In genomic region chr6:167154291-167154690, GRCh38 we compare ENCODE assay signal across 23 cellular contexts. TPM values are rescaled to one million over a fixed set of nuclear protein-coding genes. Genes with fewer than 3 reads are reported as not detected.
DNase-seq lines count a peak whose midpoint lies in the region; ATAC-seq and TF ChIP-seq lines count a peak whose summit lies in the region.
"Had no signal": no experiment of that assay in that cellular context is flagged by ENCODE, and none has a peak within 500 bp of the region (broad histone marks: within the 10 kb centered on the region; RNA-seq: fewer than 3 reads in every experiment).

No MANE protein-coding gene starts in this region.

- no peaks in the 10 kb centered on the region for H3K27me3 ChIP-seq in SK-N-SH (ENCODE audit: insufficient read depth)
- H3K27me3 ChIP-seq: BE2C had no signal

- H2AFZ ChIP-seq in SK-N-SH (ENCODE audit: low read depth): no peak overlapping the region
- H2AFZ ChIP-seq in OCI-LY7 (ENCODE audit: low read length): peak overlapping the region; percentile 94; the same call in 1 of the 2 replicates

- H3K4me1 Mint-ChIP-seq in effector memory CD8-positive, alpha-beta T cell (ENCODE audit: low read depth in 2 of 2): peaks cover 26 to 39% of the 10 kb centered on the region in 2 donors
- H3K4me1 Mint-ChIP-seq in stimulated activated memory B cell treated with anti-CD40 and anti-IgM and Interleukin-4, amounts not matched to agents 10 μg/mL and 1 μg/mL and 100 μg/mL, for 72 hours: peaks cover 67% of the 10 kb centered on the region
- H3K4me1 Mint-ChIP-seq in activated T-cell treated with anti-CD3 and anti-CD28 coated beads, Interleukin-2, amount 50 U/mL, for 4 hours (ENCODE audit: low read depth): peaks cover 20% of the 10 kb centered on the region

- no peak for ATAC-seq in SK-N-SH treated with all-trans-retinoic acid at 6 μM for 48 hours
- no peak for ATAC-seq in effector memory CD8-positive, alpha-beta T cell (replicated peaks)
- ATAC-seq in stimulated activated memory B cell treated with anti-CD40 and anti-IgM and Interleukin-4, amounts not matched to agents 10 μg/mL and 1 μg/mL and 100 μg/mL, for 72 hours: no peak
- ATAC-seq in activated T-cell treated with anti-CD3 and anti-CD28 coated beads, Interleukin-2, amount 50 U/mL, for 4 hours: no peak
- ATAC-seq in HG03442 (IDR thresholded peaks at IDR 0.05; ENCODE audit: unreplicated experiment): no peak
- ATAC-seq: Panc1 had no signal

- H3K4me2 ChIP-seq in SK-N-SH (0 out of 2 replicates have a peak overlapping the region, but pooled peaks have one; percentile 56), OCI-LY7 (ENCODE audit: low read length) (peak overlapping the region; percentile 68)

- intact Hi-C loops in OCI-LY7 (cut with micrococcal nuclease; ENCODE audit: unreplicated experiment): no loop called here

- no peaks in the 10 kb centered on the region for H3K79me2 ChIP-seq in SK-N-SH (ENCODE audit: insufficient read depth)
- H3K79me2 ChIP-seq in OCI-LY7 (ENCODE audit: insufficient read depth, low read depth, low read length): no peaks in the 10 kb centered on the region

- H3K9me3 Mint-ChIP-seq in effector memory CD8-positive, alpha-beta T cell: no peaks in the 10 kb centered on the region
- H3K9me3 Mint-ChIP-seq in stimulated activated memory B cell treated with anti-CD40 and anti-IgM and Interleukin-4, amounts not matched to agents 10 μg/mL and 1 μg/mL and 100 μg/mL, for 72 hours: no peaks in the 10 kb centered on the region
- no peaks in the 10 kb centered on the region for H3K9me3 Mint-ChIP-seq in activated T-cell treated with anti-CD3 and anti-CD28 coated beads, Interleukin-2, amount 50 U/mL, for 4 hours

- CTCF ChIA-PET in SK-N-SH (lab: Yijun Ruan, JAX) (interaction anchor here (3.3 kb wide), 1 partner anchor 379 kb away, joined by 15 read pairs; no protein-coding TSS in a partner anchor), OCI-LY7 (lab: Charles Lee; ENCODE audit: unreplicated experiment) (no interaction called here)

- no peak overlapping the region for H3K9ac ChIP-seq in SK-N-SH

- H3K27ac Mint-ChIP-seq in effector memory CD8-positive, alpha-beta T cell: peak overlapping the region in 1 of 2 donors; percentile 92
- peak overlapping the region; percentile 83 for H3K27ac Mint-ChIP-seq in stimulated activated memory B cell treated with anti-CD40 and anti-IgM and Interleukin-4, amounts not matched to agents 10 μg/mL and 1 μg/mL and 100 μg/mL, for 72 hours

- H3K27ac ChIP-seq in SK-N-SH (ENCODE audit: low read depth in 2 of 2, low read length in 1 of 2): no peak overlapping the region
- H3K27ac ChIP-seq in OCI-LY7 (ENCODE audit: low read depth, low read length, poor library complexity, severe bottlenecking): no peak overlapping the region
- no peak overlapping the region for H3K27ac ChIP-seq in caudate nucleus (ENCODE audit: low read depth, low read length)
- H3K27ac ChIP-seq: 22Rv1, RWPE1 had no signal

- WGBS in SK-N-SH (ENCODE audit: low lambda C conversion rate): 79% methylated on average over 9 of the region's 9 CpGs

- H4K20me1 ChIP-seq in SK-N-SH (ENCODE audit: insufficient read depth) (no peaks in the 10 kb centered on the region), OCI-LY7 (ENCODE audit: insufficient read depth, low read length) (no peaks in the 10 kb centered on the region)

- TF ChIP-seq CTCF in SK-N-SH (IDR thresholded peaks at IDR 0.05): no peak
- TF ChIP-seq CTCF in OCI-LY7 (conservative IDR thresholded peaks at IDR 0.05; ENCODE audit: low read length): no peak

- no peak overlapping the region for H3K4me3 ChIP-seq in SK-N-SH (ENCODE audit: low read depth in 2 of 2, low read length in 1 of 2)
- H3K4me3 ChIP-seq in OCI-LY7 (ENCODE audit: low read depth, low read length, poor library complexity, severe bottlenecking): no peak overlapping the region

- POLR2A ChIA-PET in SK-N-SH (lab: Yijun Ruan, JAX): no interaction called here
- POLR2A ChIA-PET in OCI-LY7 (lab: Charles Lee): interaction anchor here (1.6 kb wide), 1 partner anchor 147 kb away, joined by 3 read pairs; no protein-coding TSS in a partner anchor

- H3K4me3 Mint-ChIP-seq in effector memory CD8-positive, alpha-beta T cell: peak overlapping the region; percentile 68 to 92
- H3K4me3 Mint-ChIP-seq in stimulated activated memory B cell treated with anti-CD40 and anti-IgM and Interleukin-4, amounts not matched to agents 10 μg/mL and 1 μg/mL and 100 μg/mL, for 72 hours: peak overlapping the region; percentile 79
- no peak overlapping the region for H3K4me3 Mint-ChIP-seq in activated T-cell treated with anti-CD3 and anti-CD28 coated beads, Interleukin-2, amount 50 U/mL, for 4 hours

- BruUV-seq in OCI-LY7 (replicated peaks; lab: Mats Ljungman, UMichigan): no TSS peak

- H3K27me3 Mint-ChIP-seq in effector memory CD8-positive, alpha-beta T cell: no peaks in the 10 kb centered on the region
- H3K27me3 Mint-ChIP-seq in stimulated activated memory B cell treated with anti-CD40 and anti-IgM and Interleukin-4, amounts not matched to agents 10 μg/mL and 1 μg/mL and 100 μg/mL, for 72 hours: no peaks in the 10 kb centered on the region
- H3K27me3 Mint-ChIP-seq in activated T-cell treated with anti-CD3 and anti-CD28 coated beads, Interleukin-2, amount 50 U/mL, for 4 hours (ENCODE audit: low read depth): no peaks in the 10 kb centered on the region

- no peaks in the 10 kb centered on the region for H3K36me3 Mint-ChIP-seq in effector memory CD8-positive, alpha-beta T cell (ENCODE audit: insufficient read depth)
- no peaks in the 10 kb centered on the region for H3K36me3 Mint-ChIP-seq in stimulated activated memory B cell treated with anti-CD40 and anti-IgM and Interleukin-4, amounts not matched to agents 10 μg/mL and 1 μg/mL and 100 μg/mL, for 72 hours
- no peaks in the 10 kb centered on the region for H3K36me3 Mint-ChIP-seq in activated T-cell treated with anti-CD3 and anti-CD28 coated beads, Interleukin-2, amount 50 U/mL, for 4 hours (ENCODE audit: insufficient read depth)

- TF ChIP-seq RAD21 in SK-N-SH (IDR thresholded peaks at IDR 0.05; ENCODE audit: low read length): no peak

- no peak for DNase-seq in SK-N-SH
- no peak for DNase-seq in OCI-LY7 (ENCODE audit: low spot score)
- DNase-seq in effector memory CD8-positive, alpha-beta T cell: no peak
- DNase-seq in caudate nucleus (lab: John Stamatoyannopoulos, UW): no peak
- no peak for DNase-seq in activated T-cell treated with anti-CD3 and anti-CD28 coated beads, Interleukin-2, amount 50 U/mL, for 4 hours
- DNase-seq: BE2C; DMS153; DND-41; NCI-H1048; NCI-H1417; NCI-H1694; NCI-H2029 treated with DMSO at 0.1 percent for 48 hours; NCI-H446 treated with DMSO at 0.1 percent for 48 hours; NCI-H526; NCI-H82; NK-92 treated with Interleukin-12 subunit alpha and Interleukin-12 subunit beta, amount 100 ng/mL, for 24 hours; SHP77 treated with DMSO at 0.1 percent for 48 hours had no signal

- TF ChIP-seq EP300 in SK-N-SH (IDR thresholded peaks at IDR 0.05; ENCODE audit: borderline replicate concordance in 1 of 2, low read depth in 1 of 2, low read length in 1 of 2): no peak

- no peaks in the 10 kb centered on the region for H3K9me3 ChIP-seq in SK-N-SH
- no peaks in the 10 kb centered on the region for H3K9me3 ChIP-seq in OCI-LY7 (ENCODE audit: low read length)
- H3K9me3 ChIP-seq: BE2C had no signal

- H3K4me1 ChIP-seq in SK-N-SH (ENCODE audit: control insufficient read depth in 1 of 2, insufficient read depth in 2 of 2, low read depth in 1 of 2, low read length in 1 of 2) (peaks cover 0 to 7% of the 10 kb centered on the region in 2 experiments; a peak in 2 of 4 replicates), OCI-LY7 (ENCODE audit: insufficient read depth, low read length, poor library complexity, severe bottlenecking) (peaks cover 44% of the 10 kb centered on the region)
- H3K4me1 ChIP-seq: BE2C had no signal

- H3K9me2 ChIP-seq in SK-N-SH (no peaks in the 10 kb centered on the region), OCI-LY7 (ENCODE audit: insufficient read depth, low read length) (no peaks in the 10 kb centered on the region)

- H3F3A ChIP-seq in SK-N-SH (replicated peaks; ENCODE audit: insufficient read depth): peaks cover 6% of the 10 kb centered on the region

- H3K36me3 ChIP-seq in SK-N-SH (replicated peaks in 1 of 2; ENCODE audit: control insufficient read depth in 1 of 2, insufficient read depth in 2 of 2, low read length in 1 of 2) (no peaks in the 10 kb centered on the region), OCI-LY7 (ENCODE audit: insufficient read depth, low read length) (no peaks in the 10 kb centered on the region)
- H3K36me3 ChIP-seq: BE2C had no signal

TF ChIP-seq in SK-N-SH, 30 proteins besides CTCF, POLR2A, EP300 and RAD21 (continues in another document):
- no peak for TF ChIP-seq CHD2 (IDR thresholded peaks at IDR 0.05; ENCODE audit: low read length, partially characterized antibody)
- TF ChIP-seq GABPA (IDR thresholded peaks at IDR 0.05; ENCODE audit: low read depth): no peak
- no peak for TF ChIP-seq YY1 (IDR thresholded peaks at IDR 0.05; ENCODE audit: low read depth)
- no peak for TF ChIP-seq MAX (IDR thresholded peaks at IDR 0.05; ENCODE audit: low read depth)

TF ChIP-seq in SK-N-SH treated with all-trans-retinoic acid at 6 μM for 48 hours, 23 proteins besides CTCF, POLR2A, EP300 and RAD21 (continues in another document):
- TF ChIP-seq ZFP30 (CRISPR knock-in tag; IDR thresholded peaks at IDR 0.05) (no peak), ZNF8 (CRISPR knock-in tag; IDR thresholded peaks at IDR 0.05) (no peak)

RNA-seq across cellular contexts. Expression of gene GPR31, which starts 3.5 kb away (rescaled TPM):
- not detected in 2 replicates for polyA plus RNA-seq in SK-N-SH (2012; rRNA removed)
- not detected in 2 replicates for polyA plus RNA-seq in SK-N-SH (2012; cell fraction: cytosol; rRNA removed)
- not detected in 2 replicates for polyA plus RNA-seq in SK-N-SH (2012; cell fraction: nucleus; rRNA removed)
- not detected in 2 replicates for total RNA-seq in OCI-LY7 (2014; rRNA removed; shearing (Covaris generic))
- not detected in 2 replicates for total RNA-seq in OCI-LY7 (2022)
- total RNA-seq in activated T-cell treated with anti-CD3 and anti-CD28 coated beads, Interleukin-2, amount 50 U/mL, for 4 hours: not detected

RNA-seq across cellular contexts. Expression of gene CCR6, which starts 31.4 kb away (rescaled TPM):
- polyA plus RNA-seq in SK-N-SH (2012; rRNA removed): not detected in 2 replicates
- not detected in 2 replicates for polyA plus RNA-seq in SK-N-SH (2012; cell fraction: cytosol; rRNA removed)
- not detected in 2 replicates for polyA plus RNA-seq in SK-N-SH (2012; cell fraction: nucleus; rRNA removed)
- total RNA-seq in OCI-LY7 (2014; rRNA removed; shearing (Covaris generic)): 0.05 and 0.35 TPM in 2 replicates
- 0.10 TPM in 1 of 2 replicates, not detected in the other for total RNA-seq in OCI-LY7 (2022)
- 1 to 10 TPM; 1.7 to 8.8 (median 5.1) TPM for total RNA-seq in activated T-cell treated with anti-CD3 and anti-CD28 coated beads, Interleukin-2, amount 50 U/mL, for 4 hours
